ENCODE assay signal across 30 cellular contexts in genomic region chr9:90893706-90894105, GRCh38.
"Had no signal": no experiment of that assay in that cellular context is flagged by ENCODE, and none has a peak within 500 bp of the region (broad histone marks: within the 10 kb centered on the region; RNA-seq: fewer than 3 reads in every experiment).

No MANE protein-coding gene starts in this region.

- FAIRE-seq: K562 had no signal

- H3K9ac ChIP-seq: SK-N-SH had no signal

- ATAC-seq: activated CD4-positive, alpha-beta T cell treated with anti-CD3 and anti-CD28 coated beads for 36 hours; activated naive CD4-positive, alpha-beta T cell treated with anti-CD3 and anti-CD28 coated beads, Interleukin-2, amount 50 U/mL, for 72 hours; activated naive CD8-positive, alpha-beta T cell treated with anti-CD3 and anti-CD28 coated beads, Interleukin-2, amount 50 U/mL, for 24 hours; activated T-cell treated with anti-CD3 and anti-CD28 coated beads, Interleukin-2, amount 50 U/mL, for 4 hours; body of pancreas; K562 had no signal

- H3K4me3 Mint-ChIP-seq: activated CD4-positive, alpha-beta memory T cell treated with anti-CD3 and anti-CD28 coated beads, Interleukin-2, amount 10 ng/mL, durations not matched to agents 7 days and 5 days; activated CD4-positive, alpha-beta T cell treated with anti-CD3 and anti-CD28 coated beads for 36 hours; activated naive CD8-positive, alpha-beta T cell treated with anti-CD3 and anti-CD28 coated beads, Interleukin-2, amount 50 U/mL, for 24 hours; activated T-cell treated with anti-CD3 and anti-CD28 coated beads, Interleukin-2, amount 50 U/mL, for 4 hours; central memory CD8-positive, alpha-beta T cell had no signal

- H3K36me3 ChIP-seq: ascending aorta, SJCRH30 had no signal

- H3K36me3 Mint-ChIP-seq: activated naive CD4-positive, alpha-beta T cell treated with anti-CD3 and anti-CD28 coated beads, Interleukin-2, amount 50 U/mL, for 72 hours had no signal

- H3K9me3 ChIP-seq: ascending aorta, body of pancreas, Peyer's patch, SJCRH30, SK-N-SH had no signal

- H3K4me2 ChIP-seq: SK-N-SH had no signal

- H3K27me3 Mint-ChIP-seq: activated naive CD8-positive, alpha-beta T cell treated with anti-CD3 and anti-CD28 coated beads, Interleukin-2, amount 50 U/mL, for 24 hours had no signal

- H3K27ac ChIP-seq: ascending aorta, body of pancreas, Peyer's patch, RWPE1, SJCRH30 had no signal

- H3K27me3 ChIP-seq: ascending aorta, body of pancreas, Peyer's patch had no signal

- H3K4me1 ChIP-seq: ascending aorta, body of pancreas, Peyer's patch had no signal

- H3K9me3 Mint-ChIP-seq: activated CD4-positive, alpha-beta memory T cell treated with anti-CD3 and anti-CD28 coated beads, Interleukin-2, amount 10 ng/mL, durations not matched to agents 7 days and 5 days; activated naive CD4-positive, alpha-beta T cell treated with anti-CD3 and anti-CD28 coated beads, Interleukin-2, amount 50 U/mL, for 72 hours; activated naive CD8-positive, alpha-beta T cell treated with anti-CD3 and anti-CD28 coated beads, Interleukin-2, amount 50 U/mL, for 24 hours; activated T-cell treated with anti-CD3 and anti-CD28 coated beads, Interleukin-2, amount 50 U/mL, for 4 hours; central memory CD8-positive, alpha-beta T cell had no signal

- DNase-seq: activated CD4-positive, alpha-beta memory T cell treated with anti-CD3 and anti-CD28 coated beads, Interleukin-2, amount 10 ng/mL, durations not matched to agents 7 days and 5 days; activated CD4-positive, alpha-beta T cell treated with anti-CD3 and anti-CD28 coated beads for 36 hours; activated CD4-positive, alpha-beta T cell treated with anti-CD3 and anti-CD28 coated beads, Interleukin-2, amount 50 U/mL, for 1 hour; activated CD4-positive, CD25-positive, alpha-beta regulatory T cell; activated effector memory CD4-positive, alpha-beta T cell treated with anti-CD3 and anti-CD28 coated beads, Interleukin-2, amount 50 U/mL, for 16 hours; activated naive CD4-positive, alpha-beta T cell treated with Interleukin-2 at 50 U/mL for 16 hours; activated naive CD8-positive, alpha-beta T cell treated with anti-CD3 and anti-CD28 coated beads, Interleukin-2, amount 50 U/mL, for 24 hours; activated T-cell treated with anti-CD3 and anti-CD28 coated beads, Interleukin-2, amount 50 U/mL, for 4 hours; amniotic stem cell; body of pancreas; Karpas-422; MM.1S; NCI-H1105 treated with DMSO at 0.1 percent for 48 hours; NCI-H1930; NCI-H2171; NCI-H2227 treated with DMSO at 0.1 percent for 48 hours; NCI-H446 treated with DMSO at 0.1 percent for 48 hours; NCI-H526 treated with DMSO at 0.1 percent for 48 hours; NCI-H82; NK-92 treated with Interleukin-12 subunit alpha and Interleukin-12 subunit beta, amount 100 ng/mL, for 24 hours; Peyer's patch; Right ventricle myocardium superior; SJCRH30; SK-N-SH; T-helper 1 cell had no signal

- H3K4me3 ChIP-seq: ascending aorta, body of pancreas, K562, Peyer's patch, SJCRH30 had no signal

- H3K4me1 Mint-ChIP-seq: activated CD4-positive, alpha-beta memory T cell treated with anti-CD3 and anti-CD28 coated beads, Interleukin-2, amount 10 ng/mL, durations not matched to agents 7 days and 5 days; activated CD4-positive, alpha-beta T cell treated with anti-CD3 and anti-CD28 coated beads for 36 hours; activated naive CD8-positive, alpha-beta T cell treated with anti-CD3 and anti-CD28 coated beads, Interleukin-2, amount 50 U/mL, for 24 hours; central memory CD8-positive, alpha-beta T cell had no signal

- H3K27ac Mint-ChIP-seq: activated CD4-positive, alpha-beta memory T cell treated with anti-CD3 and anti-CD28 coated beads, Interleukin-2, amount 10 ng/mL, durations not matched to agents 7 days and 5 days; activated CD4-positive, alpha-beta T cell treated with anti-CD3 and anti-CD28 coated beads for 36 hours; activated naive CD4-positive, alpha-beta T cell treated with anti-CD3 and anti-CD28 coated beads, Interleukin-2, amount 50 U/mL, for 72 hours; activated naive CD8-positive, alpha-beta T cell treated with anti-CD3 and anti-CD28 coated beads, Interleukin-2, amount 50 U/mL, for 24 hours had no signal
